In genomic region chr6:25922301-25922700, GRCh38 we compare ENCODE assay signal across 1 cellular context.
TF ChIP-seq lines count a peak whose summit lies in the region.

No MANE protein-coding gene starts in this region.

TF ChIP-seq in SK-N-SH, 30 proteins besides CTCF, POLR2A, EP300 and RAD21 (continued from another document):
- TF ChIP-seq REST (IDR thresholded peaks at IDR 0.05; ENCODE audit: low read depth, low read length) (no peak), ELF1 (IDR thresholded peaks at IDR 0.05) (no peak), USF2 (IDR thresholded peaks at IDR 0.05; ENCODE audit: borderline replicate concordance, low read depth, low read length) (no peak), FOXM1 (IDR thresholded peaks at IDR 0.05; ENCODE audit: low read depth) (no peak), POLR2AphosphoS5 (IDR thresholded peaks at IDR 0.05; ENCODE audit: low read depth, low read length) (no peak), TCF12 (IDR thresholded peaks at IDR 0.05) (no peak), MAX (IDR thresholded peaks at IDR 0.05; ENCODE audit: low read depth) (no peak), PBX3 (IDR thresholded peaks at IDR 0.05) (no peak), CHD2 (IDR thresholded peaks at IDR 0.05; ENCODE audit: low read length, partially characterized antibody) (no peak), EZH2phosphoT487 (IDR thresholded peaks at IDR 0.05; ENCODE audit: borderline replicate concordance, low read depth) (no peak), MEF2A (IDR thresholded peaks at IDR 0.05; ENCODE audit: borderline replicate concordance, low read depth) (no peak)
TF ChIP-seq in SK-N-SH: peak in this region for 0.
